In genomic region chr12:66055837-66056319, GRCh38 we compare ENCODE assay signal across 11 cellular contexts.
DNase-seq lines count a peak whose midpoint lies in the region; ATAC-seq, FAIRE-seq and TF ChIP-seq lines count a peak whose summit lies in the region.
"Had no signal": no experiment of that assay in that cellular context is flagged by ENCODE, and none has a peak within 500 bp of the region (broad histone marks: within the 10 kb centered on the region; RNA-seq: fewer than 3 reads in every experiment).

No MANE protein-coding gene starts in this region.

- H3K9me2 ChIP-seq in GM23248 (ENCODE audit: insufficient read depth): no peaks in the 10 kb centered on the region

- POLR2A ChIA-PET in HepG2 (lab: Yijun Ruan, JAX): no interaction called here

- H3K4me2 ChIP-seq in GM23248 (ENCODE audit: unreplicated experiment) (no peak overlapping the region), HepG2 (ENCODE audit: low read depth, low read length) (peak overlapping the region; percentile 43)

- TF ChIP-seq POLR2A in HepG2 (IDR thresholded peaks at IDR 0.05; ENCODE audit: insufficient read depth in 1 of 2, low read depth in 2 of 2, low read length in 2 of 2): no peak

- peaks cover 0 to 2% (median 0%) of the 10 kb centered on the region in 3 donors for H3K27me3 Mint-ChIP-seq in CD14-positive monocyte (ENCODE audit: low read depth in 3 of 3)

- H3K36me3 ChIP-seq in GM23248 (ENCODE audit: low read depth) (no peaks in the 10 kb centered on the region), HepG2 (replicated peaks in 1 of 2; ENCODE audit: control insufficient read depth in 1 of 2, insufficient read depth in 2 of 2, low read length in 2 of 2) (no peaks in the 10 kb centered on the region)

- BruUV-seq in HepG2 (replicated peaks; lab: Mats Ljungman, UMichigan): no TSS peak

- ATAC-seq in GM18909 (IDR thresholded peaks at IDR 0.05; ENCODE audit: poor library complexity, unreplicated experiment) (peak; percentile 74), HG03442 (IDR thresholded peaks at IDR 0.05; ENCODE audit: unreplicated experiment) (peak; percentile 93), HepG2 (peak; percentile 89)
- no peak for ATAC-seq in stimulated activated naive CD8-positive, alpha-beta T cell treated with anti-CD3 and anti-CD28 coated beads, Interleukin-15, Interleukin-2, amounts not matched to agents 100 U/mL and 50 U/mL, for 24 hours

- DNase-seq in GM23248: no peak
- DNase-seq in HepG2 (ENCODE audit: low spot score): peak; percentile 50
- DNase-seq in nucleus accumbens (lab: John Stamatoyannopoulos, UW): no peak
- DNase-seq in globus pallidus (ENCODE audit: low spot score): no peak
- DNase-seq in stimulated activated naive CD8-positive, alpha-beta T cell treated with anti-CD3 and anti-CD28 coated beads, Interleukin-15, Interleukin-2, amounts not matched to agents 100 U/mL and 50 U/mL, for 24 hours: no peak
- DNase-seq in CD14-positive monocyte (ENCODE audit: low spot score): no peak
- DNase-seq: DMS 273 treated with DMSO at 0.1 percent for 48 hours had no signal

- H3K9me3 ChIP-seq in GM23248 (ENCODE audit: low read depth) (no peaks in the 10 kb centered on the region), HepG2 (ENCODE audit: low read length) (no peaks in the 10 kb centered on the region)

- H3K27ac Mint-ChIP-seq in CD14-positive monocyte: peak overlapping the region in 1 of 7 donors; percentile 16

- H2AFZ ChIP-seq in GM23248 (0 out of 2 replicates have a peak overlapping the region, but pooled peaks have one; percentile 30), HepG2 (ENCODE audit: low read length) (no peak overlapping the region)

- intact Hi-C loops in HepG2 (cut with micrococcal nuclease; ENCODE audit: unreplicated experiment): no loop called here
- intact Hi-C loops in CD14-positive monocyte (cut with micrococcal nuclease): no loop called here

- TF ChIP-seq CTCF in HepG2 (CRISPR knock-in tag; IDR thresholded peaks at IDR 0.05) (no peak), CD14-positive monocyte (IDR thresholded peaks at IDR 0.05) (no peak)

- H3K9ac ChIP-seq in GM23248 (no peak overlapping the region), HepG2 (ENCODE audit: insufficient read depth, low read depth, low read length) (no peak overlapping the region)

- WGBS in GM23248 (ENCODE audit: low coverage in 1 of 2, low lambda C conversion rate in 2 of 2, missing lambda C conversion rate in 2 of 2), 2 experiments: 61 to 83% methylated on average over 2 of the region's 2 CpGs
- 59% methylated on average over 2 of the region's 2 CpGs for WGBS in HepG2 (ENCODE audit: low lambda C conversion rate)

- no peaks in the 10 kb centered on the region for H3F3A ChIP-seq in GM23248 (ENCODE audit: insufficient read depth)

- in situ Hi-C loops in GM23248 (cut with MboI) (no loop called here), HepG2 (cut with HindIII; ENCODE audit: extremely low pct_ligation_motif_present, low pct_unique_long_range_greater_than_20kb) (no loop called here)

- no peak overlapping the region for H3K4me3 ChIP-seq in GM23248
- no peak overlapping the region for H3K4me3 ChIP-seq in HepG2 (replicated peaks in 1 of 3; ENCODE audit: insufficient read depth in 1 of 3, low read depth in 2 of 3, low read length in 3 of 3)

- H3K27me3 ChIP-seq in GM23248 (replicated peaks; ENCODE audit: insufficient read depth) (no peaks in the 10 kb centered on the region), HepG2 (ENCODE audit: control insufficient read depth in 1 of 2, insufficient read depth in 2 of 2, low read length in 2 of 2) (no peaks in the 10 kb centered on the region)

- H3K4me1 ChIP-seq in GM23248 (ENCODE audit: insufficient read depth): no peaks in the 10 kb centered on the region
- H3K4me1 ChIP-seq in HepG2 (ENCODE audit: insufficient read depth, low read length): peaks cover 43% of the 10 kb centered on the region

- no peaks in the 10 kb centered on the region for H4K20me1 ChIP-seq in GM23248 (ENCODE audit: insufficient read depth)
- H4K20me1 ChIP-seq in HepG2 (ENCODE audit: insufficient read depth, low read length): no peaks in the 10 kb centered on the region

- TF ChIP-seq RAD21 in HepG2 (CRISPR knock-in tag; IDR thresholded peaks at IDR 0.05): no peak

- H3K9me3 Mint-ChIP-seq in CD14-positive monocyte: peaks cover 0 to 1% (median 0%) of the 10 kb centered on the region in 7 donors

- CTCF ChIA-PET in HepG2 (lab: Yijun Ruan, JAX; ENCODE audit: low intra/inter-chr PET ratio, low total read pairs): no interaction called here

- H3K27ac ChIP-seq in GM23248 (no peak overlapping the region), HepG2 (ENCODE audit: extremely low read length, insufficient read depth, low read length) (peak overlapping the region; percentile 2)

- H3K79me2 ChIP-seq in GM23248 (ENCODE audit: insufficient read depth) (no peaks in the 10 kb centered on the region), HepG2 (ENCODE audit: insufficient read depth, low read length) (no peaks in the 10 kb centered on the region)

- no peak overlapping the region for H3K4me3 Mint-ChIP-seq in CD14-positive monocyte

- peaks cover 6% of the 10 kb centered on the region for H3K4me1 Mint-ChIP-seq in CD14-positive monocyte

- H3K36me3 Mint-ChIP-seq in CD14-positive monocyte: no peaks in the 10 kb centered on the region

- TF ChIP-seq EP300 in HepG2 (IDR thresholded peaks at IDR 0.05; ENCODE audit: low read depth in 2 of 2, low read length in 2 of 2) (no peak), HepG2 (CRISPR knock-in tag; IDR thresholded peaks at IDR 0.05; ENCODE audit: borderline replicate concordance) (no peak)

- FAIRE-seq in HepG2 (lab: Jason Lieb, UNC): peak; percentile 79
- FAIRE-seq: bronchial epithelial cell, frontal cortex had no signal

TF ChIP-seq in HepG2, 621 proteins besides CTCF, POLR2A, EP300 and RAD21 (continues in another document):
- TF ChIP-seq GLI4 (CRISPR knock-in tag; IDR thresholded peaks at IDR 0.05; ENCODE audit: borderline replicate concordance): no peak
- TF ChIP-seq NFE2 (CRISPR knock-in tag; IDR thresholded peaks at IDR 0.05): no peak
- TF ChIP-seq, protein P1, sequence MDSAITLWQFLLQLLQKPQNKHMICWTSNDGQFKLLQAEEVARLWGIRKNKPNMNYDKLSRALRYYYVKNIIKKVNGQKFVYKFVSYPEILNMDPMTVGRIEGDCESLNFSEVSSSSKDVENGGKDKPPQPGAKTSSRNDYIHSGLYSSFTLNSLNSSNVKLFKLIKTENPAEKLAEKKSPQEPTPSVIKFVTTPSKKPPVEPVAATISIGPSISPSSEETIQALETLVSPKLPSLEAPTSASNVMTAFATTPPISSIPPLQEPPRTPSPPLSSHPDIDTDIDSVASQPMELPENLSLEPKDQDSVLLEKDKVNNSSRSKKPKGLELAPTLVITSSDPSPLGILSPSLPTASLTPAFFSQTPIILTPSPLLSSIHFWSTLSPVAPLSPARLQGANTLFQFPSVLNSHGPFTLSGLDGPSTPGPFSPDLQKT (CRISPR knock-in tag; IDR thresholded peaks at IDR 0.05; ENCODE audit: borderline replicate concordance): no peak
- no peak for TF ChIP-seq SIX4 (CRISPR knock-in tag; IDR thresholded peaks at IDR 0.05)
- peak; percentile 73; the same call in 1 of the 2 replicates for TF ChIP-seq ZNF337 (CRISPR knock-in tag; IDR thresholded peaks at IDR 0.05; ENCODE audit: borderline replicate concordance, low read depth)
- TF ChIP-seq WIZ (CRISPR knock-in tag; IDR thresholded peaks at IDR 0.05): no peak
- TF ChIP-seq IRX3 (CRISPR knock-in tag; IDR thresholded peaks at IDR 0.05; ENCODE audit: borderline replicate concordance, low read depth): no peak
- no peak for TF ChIP-seq ZNF367 (CRISPR knock-in tag; IDR thresholded peaks at IDR 0.05; ENCODE audit: borderline replicate concordance)
- TF ChIP-seq SP1 (IDR thresholded peaks at IDR 0.05): no peak
- no peak for TF ChIP-seq SP1 (CRISPR knock-in tag; IDR thresholded peaks at IDR 0.05)
- TF ChIP-seq ZNF33B (CRISPR knock-in tag; IDR thresholded peaks at IDR 0.05): no peak
- no peak for TF ChIP-seq SRY (CRISPR knock-in tag; IDR thresholded peaks at IDR 0.05)
- peak; percentile 79 for TF ChIP-seq BCL6 (CRISPR knock-in tag; IDR thresholded peaks at IDR 0.05)
- peak; percentile 78 for TF ChIP-seq ZKSCAN1 (IDR thresholded peaks at IDR 0.05; ENCODE audit: low read length)
- no peak for TF ChIP-seq CREB1 (IDR thresholded peaks at IDR 0.05)
- TF ChIP-seq CREB1 (CRISPR knock-in tag; IDR thresholded peaks at IDR 0.05): 0 out of 2 replicates have a peak, but pooled peaks have one; percentile 24
- TF ChIP-seq, protein P2, sequence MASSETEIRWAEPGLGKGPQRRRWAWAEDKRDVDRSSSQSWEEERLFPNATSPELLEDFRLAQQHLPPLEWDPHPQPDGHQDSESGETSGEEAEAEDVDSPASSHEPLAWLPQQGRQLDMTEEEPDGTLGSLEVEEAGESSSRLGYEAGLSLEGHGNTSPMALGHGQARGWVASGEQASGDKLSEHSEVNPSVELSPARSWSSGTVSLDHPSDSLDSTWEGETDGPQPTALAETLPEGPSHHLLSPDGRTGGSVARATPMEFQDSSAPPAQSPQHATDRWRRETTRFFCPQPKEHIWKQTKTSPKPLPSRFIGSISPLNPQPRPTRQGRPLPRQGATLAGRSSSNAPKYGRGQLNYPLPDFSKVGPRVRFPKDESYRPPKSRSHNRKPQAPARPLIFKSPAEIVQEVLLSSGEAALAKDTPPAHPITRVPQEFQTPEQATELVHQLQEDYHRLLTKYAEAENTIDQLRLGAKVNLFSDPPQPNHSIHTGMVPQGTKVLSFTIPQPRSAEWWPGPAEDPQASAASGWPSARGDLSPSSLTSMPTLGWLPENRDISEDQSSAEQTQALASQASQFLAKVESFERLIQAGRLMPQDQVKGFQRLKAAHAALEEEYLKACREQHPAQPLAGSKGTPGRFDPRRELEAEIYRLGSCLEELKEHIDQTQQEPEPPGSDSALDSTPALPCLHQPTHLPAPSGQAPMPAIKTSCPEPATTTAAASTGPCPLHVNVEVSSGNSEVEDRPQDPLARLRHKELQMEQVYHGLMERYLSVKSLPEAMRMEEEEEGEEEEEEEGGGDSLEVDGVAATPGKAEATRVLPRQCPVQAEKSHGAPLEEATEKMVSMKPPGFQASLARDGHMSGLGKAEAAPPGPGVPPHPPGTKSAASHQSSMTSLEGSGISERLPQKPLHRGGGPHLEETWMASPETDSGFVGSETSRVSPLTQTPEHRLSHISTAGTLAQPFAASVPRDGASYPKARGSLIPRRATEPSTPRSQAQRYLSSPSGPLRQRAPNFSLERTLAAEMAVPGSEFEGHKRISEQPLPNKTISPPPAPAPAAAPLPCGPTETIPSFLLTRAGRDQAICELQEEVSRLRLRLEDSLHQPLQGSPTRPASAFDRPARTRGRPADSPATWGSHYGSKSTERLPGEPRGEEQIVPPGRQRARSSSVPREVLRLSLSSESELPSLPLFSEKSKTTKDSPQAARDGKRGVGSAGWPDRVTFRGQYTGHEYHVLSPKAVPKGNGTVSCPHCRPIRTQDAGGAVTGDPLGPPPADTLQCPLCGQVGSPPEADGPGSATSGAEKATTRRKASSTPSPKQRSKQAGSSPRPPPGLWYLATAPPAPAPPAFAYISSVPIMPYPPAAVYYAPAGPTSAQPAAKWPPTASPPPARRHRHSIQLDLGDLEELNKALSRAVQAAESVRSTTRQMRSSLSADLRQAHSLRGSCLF (CRISPR knock-in tag; IDR thresholded peaks at IDR 0.05; ENCODE audit: borderline replicate concordance): no peak
- TF ChIP-seq GATAD2A (CRISPR knock-in tag; IDR thresholded peaks at IDR 0.05): peak; percentile 31; the same call in 1 of the 2 replicates
